Comparison of ENCODE assay signal across 21 cellular contexts in the genomic region with DNA sequence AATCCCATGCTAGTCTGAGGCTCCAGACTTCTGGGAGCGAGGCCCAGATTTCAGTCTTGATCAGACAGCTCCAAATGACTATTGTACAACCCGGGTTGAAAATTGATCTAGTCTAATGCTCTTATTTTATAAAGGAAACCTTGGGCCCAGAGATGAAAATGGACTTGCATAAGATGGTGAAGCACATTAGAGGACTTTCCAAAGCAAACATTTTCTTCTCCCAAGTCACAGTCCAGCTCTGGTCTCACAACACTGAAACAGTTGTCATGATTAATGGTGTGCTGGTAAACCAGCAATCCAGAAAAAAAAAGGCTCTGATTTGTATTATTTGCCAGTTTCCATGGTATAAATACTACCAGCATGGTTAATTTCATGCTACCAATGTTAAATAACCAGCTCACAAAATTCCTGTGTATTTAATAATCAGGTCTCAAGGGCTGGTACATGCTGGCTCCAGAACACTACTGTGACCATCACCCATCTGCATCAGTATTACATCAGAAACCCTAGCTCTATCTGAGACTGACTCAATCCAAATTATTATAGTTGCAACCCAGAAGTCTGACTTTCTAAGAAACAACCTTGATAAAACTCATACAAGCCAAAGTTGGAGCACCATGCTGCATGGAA. TPM values are rescaled to one million over a fixed set of nuclear protein-coding genes. Genes with fewer than 3 reads are reported as not detected.
"Had no signal": no experiment of that assay in that cellular context is flagged by ENCODE, and none has a peak within 500 bp of the region (broad histone marks: within the 10 kb centered on the region; RNA-seq: fewer than 3 reads in every experiment).

No MANE protein-coding gene starts in this region.

- H3K4me1 ChIP-seq: ascending aorta, breast epithelium, uterus had no signal

- H3K36me3 Mint-ChIP-seq: activated naive CD4-positive, alpha-beta T cell treated with anti-CD3 and anti-CD28 coated beads, Interleukin-2, amount 10 ng/mL, durations not matched to agents 7 days and 5 days had no signal

- H3K4me3 Mint-ChIP-seq: activated naive CD4-positive, alpha-beta T cell treated with anti-CD3 and anti-CD28 coated beads, Interleukin-2, amount 10 ng/mL, durations not matched to agents 7 days and 5 days; activated naive CD8-positive, alpha-beta T cell treated with anti-CD3 and anti-CD28 coated beads, Interleukin-2, amount 50 U/mL, for 24 hours; activated T-cell treated with anti-CD3 and anti-CD28 coated beads, Interleukin-2, amount 50 U/mL, for 4 hours had no signal

- DNase-seq: activated CD4-positive, alpha-beta T cell treated with anti-CD3 and anti-CD28 coated beads, Interleukin-2, amount 50 U/mL, for 1 hour; activated CD4-positive, CD25-positive, alpha-beta regulatory T cell treated with anti-CD3 and anti-CD28 coated beads, Interleukin-2, amount 50 U/mL, for 72 hours; activated CD8-positive, alpha-beta memory T cell treated with anti-CD3 and anti-CD28 coated beads, Interleukin-2, amount 50 U/mL, for 4 hours; activated naive CD4-positive, alpha-beta T cell treated with anti-CD3 and anti-CD28 coated beads, Interleukin-2, amount 10 ng/mL, durations not matched to agents 7 days and 5 days; activated naive CD8-positive, alpha-beta T cell treated with anti-CD3 and anti-CD28 coated beads, Interleukin-2, amount 50 U/mL, for 24 hours; activated T-cell treated with anti-CD3 and anti-CD28 coated beads, Interleukin-2, amount 50 U/mL, for 4 hours; effector CD4-positive, alpha-beta T cell; foreskin melanocyte; kidney glomerular epithelial cell; left ventricle myocardium superior; stimulated activated CD4-positive, alpha-beta T cell treated with anti-CD3 and anti-CD28 coated beads, Interleukin-2, amount 100 ng/mL, for 24 hours; stimulated activated naive CD4-positive, alpha-beta T cell treated with Interleukin-2 at 50 U/mL for 16 hours; substantia nigra; T1000; uterus had no signal

- H3K9me3 Mint-ChIP-seq: activated naive CD4-positive, alpha-beta T cell treated with anti-CD3 and anti-CD28 coated beads, Interleukin-2, amount 10 ng/mL, durations not matched to agents 7 days and 5 days; activated naive CD8-positive, alpha-beta T cell treated with anti-CD3 and anti-CD28 coated beads, Interleukin-2, amount 50 U/mL, for 24 hours; activated T-cell treated with anti-CD3 and anti-CD28 coated beads, Interleukin-2, amount 50 U/mL, for 4 hours had no signal

- H3K4me3 ChIP-seq: ascending aorta, breast epithelium, tibial nerve, uterus had no signal

- H3K9me3 ChIP-seq: ascending aorta, breast epithelium, uterus had no signal

- H3K27me3 Mint-ChIP-seq: activated naive CD8-positive, alpha-beta T cell treated with anti-CD3 and anti-CD28 coated beads, Interleukin-2, amount 50 U/mL, for 24 hours had no signal

- H3K27ac ChIP-seq: breast epithelium, tibial nerve, uterus, VCaP had no signal

- H3K36me3 ChIP-seq: ascending aorta, breast epithelium, tibial nerve, uterus had no signal

- H3K27me3 ChIP-seq: ascending aorta, breast epithelium, tibial nerve, uterus had no signal

- H3K4me1 Mint-ChIP-seq: activated naive CD4-positive, alpha-beta T cell treated with anti-CD3 and anti-CD28 coated beads, Interleukin-2, amount 10 ng/mL, durations not matched to agents 7 days and 5 days; activated naive CD8-positive, alpha-beta T cell treated with anti-CD3 and anti-CD28 coated beads, Interleukin-2, amount 50 U/mL, for 24 hours had no signal

- H3K27ac Mint-ChIP-seq: activated naive CD4-positive, alpha-beta T cell treated with anti-CD3 and anti-CD28 coated beads, Interleukin-2, amount 10 ng/mL, durations not matched to agents 7 days and 5 days; activated naive CD8-positive, alpha-beta T cell treated with anti-CD3 and anti-CD28 coated beads, Interleukin-2, amount 50 U/mL, for 24 hours; progenitor cell of endocrine pancreas had no signal

RNA-seq across cellular contexts. Expression of a gene that starts 32.5 kb away (rescaled TPM):
- total RNA-seq: T-helper 1 cell treated with Interleukin-12 subunit alpha and Interleukin-12 subunit beta and Interleukin-4 antibody, amounts not matched to agents 30 ng/mL and 1 ng/mL, for 36 hours had no signal

RNA-seq across cellular contexts. Expression of a gene that starts 45.9 kb away (rescaled TPM):
- total RNA-seq: activated T-cell treated with anti-CD3 and anti-CD28 coated beads, Interleukin-2, amount 50 U/mL, for 4 hours; T-helper 1 cell treated with Interleukin-12 subunit alpha and Interleukin-12 subunit beta and Interleukin-4 antibody, amounts not matched to agents 30 ng/mL and 1 ng/mL, for 36 hours had no signal
